Comparison of ENCODE assay signal across 8 cellular contexts in genomic region chr19:55353356-55353802, GRCh38. TPM values are rescaled to one million over a fixed set of nuclear protein-coding genes. Genes with fewer than 3 reads are reported as not detected.
A peak's percentile ranks its signal among the peaks of the same experiment; 100 is the strongest.
DNase-seq lines count a peak whose midpoint lies in the region; ATAC-seq and TF ChIP-seq lines count a peak whose summit lies in the region.
"Had no signal": no experiment of that assay in that cellular context is flagged by ENCODE, and none has a peak within 500 bp of the region (broad histone marks: within the 10 kb centered on the region; RNA-seq: fewer than 3 reads in every experiment).

No MANE protein-coding gene starts in this region.

- CTCF ChIA-PET in activated CD4-positive, alpha-beta memory T cell treated with anti-CD3 and anti-CD28 coated beads for 36 hours (lab: Charles Lee): no interaction called here

- H3K36me3 ChIP-seq in iPS DF 6.9 (ENCODE audit: control insufficient read depth, insufficient read depth, low read length) (no peaks in the 10 kb centered on the region), spleen (peaks cover 0 to 8% (median 0%) of the 10 kb centered on the region in 6 donors)

- no peak for TF ChIP-seq CTCF in HL-60 (IDR thresholded peaks at IDR 0.05; ENCODE audit: insufficient read depth, low read length)
- TF ChIP-seq CTCF in spleen (IDR thresholded peaks at IDR 0.05 in 8 of 11, conservative IDR thresholded peaks at IDR 0.05 in 3 of 11): no peak

- H3K27ac ChIP-seq in HL-60 (replicated peaks) (no peak overlapping the region), iPS DF 6.9 (ENCODE audit: low read length) (no peak overlapping the region), spleen (peak overlapping the region in 1 of 8 donors; percentile 23)

- peaks cover 7% of the 10 kb centered on the region for H3K4me1 ChIP-seq in iPS DF 6.9 (ENCODE audit: control insufficient read depth, insufficient read depth, low read length)
- peaks cover 9 to 29% (median 18%) of the 10 kb centered on the region in 6 donors for H3K4me1 ChIP-seq in spleen

- no peak overlapping the region for H3K27ac Mint-ChIP-seq in activated CD4-positive, alpha-beta memory T cell treated with anti-CD3 and anti-CD28 coated beads for 36 hours

- intact Hi-C loops in activated CD4-positive, alpha-beta memory T cell treated with anti-CD3 and anti-CD28 coated beads for 36 hours (cut with micrococcal nuclease): no loop called here
- intact Hi-C loops in spleen (cut with DNase I; ENCODE audit: low total_unique reads): no loop called here

- H3K4me1 Mint-ChIP-seq in activated CD4-positive, alpha-beta memory T cell treated with anti-CD3 and anti-CD28 coated beads for 36 hours (ENCODE audit: low read depth): peaks cover 13% of the 10 kb centered on the region

- WGBS in iPS DF 6.9 (ENCODE audit: insufficient coverage, insufficient read length): no CpG with 5 or more reads among the region's 24 CpGs
- 4 to 20% (median 6%) methylated on average over 10 to 24 of the region's 24 CpGs for WGBS in spleen, 5 donors

- H3K9me3 ChIP-seq in iPS DF 6.9 (ENCODE audit: control insufficient read depth, insufficient read depth, low read length): no peaks in the 10 kb centered on the region
- no peaks in the 10 kb centered on the region for H3K9me3 ChIP-seq in spleen

- no peaks in the 10 kb centered on the region for H3K9me3 Mint-ChIP-seq in activated CD4-positive, alpha-beta memory T cell treated with anti-CD3 and anti-CD28 coated beads for 36 hours

- POLR2A ChIA-PET in activated CD4-positive, alpha-beta memory T cell treated with anti-CD3 and anti-CD28 coated beads for 36 hours (lab: Charles Lee): interaction anchor here (1.1 kb wide), 1 partner anchor 14 kb away, joined by 3 read pairs; the partner anchor contains the start of gene KMT5C

- TF ChIP-seq POLR2A in spleen (IDR thresholded peaks at IDR 0.05): no peak

- DNase-seq in HL-60 (ENCODE audit: low read depth in 1 of 2, low spot score in 1 of 2) (no peak), iPS DF 6.9 (ENCODE audit: low read depth, low spot score) (no peak), spleen (no peak), RPMI8226 (no peak)
- no peak for DNase-seq in activated CD4-positive, alpha-beta memory T cell treated with anti-CD3 and anti-CD28 coated beads for 36 hours
- no peak for DNase-seq in activated CD4-positive, CD25-positive, alpha-beta regulatory T cell (lab: John Stamatoyannopoulos, UW)

- peak overlapping the region; percentile 70 for H3K4me3 Mint-ChIP-seq in activated CD4-positive, alpha-beta memory T cell treated with anti-CD3 and anti-CD28 coated beads for 36 hours

- H3K27me3 ChIP-seq in HL-60 (ENCODE audit: insufficient read depth, poor library complexity, severe bottlenecking) (peaks cover 23% of the 10 kb centered on the region), iPS DF 6.9 (ENCODE audit: control insufficient read depth, insufficient read depth, low read length) (peaks cover 7% of the 10 kb centered on the region; the same call in 1 of the 2 replicates), spleen (replicated peaks in 1 of 7) (peaks cover 0 to 83% (median 44%) of the 10 kb centered on the region in 7 donors)

- peaks cover 45% of the 10 kb centered on the region for H3K27me3 Mint-ChIP-seq in activated CD4-positive, alpha-beta memory T cell treated with anti-CD3 and anti-CD28 coated beads for 36 hours

- no peak for ATAC-seq in HG03097 (IDR thresholded peaks at IDR 0.05; ENCODE audit: low FRiP score, unreplicated experiment)

- H3K4me3 ChIP-seq in HL-60 (replicated peaks; ENCODE audit: insufficient read depth, low read length): peak overlapping the region; percentile 15
- peak overlapping the region; percentile 55; the same call in 1 of the 2 replicates for H3K4me3 ChIP-seq in iPS DF 6.9 (ENCODE audit: low read length)
- H3K4me3 ChIP-seq in spleen: peak overlapping the region; percentile 25 to 71 (median 44)

- no peaks in the 10 kb centered on the region for H3K36me3 Mint-ChIP-seq in activated CD4-positive, alpha-beta memory T cell treated with anti-CD3 and anti-CD28 coated beads for 36 hours

RNA-seq across cellular contexts. Expression of gene COX6B2, which starts 1.1 kb away (rescaled TPM):
- under 1 TPM; 0.15 to 0.81 TPM for total RNA-seq in activated CD4-positive, alpha-beta memory T cell treated with anti-CD3 and anti-CD28 coated beads for 36 hours
- 1 to 10 TPM in 1 of 7 donors, under 1 TPM in 4, not detected in 2; 0.30 to 1.6 (median 0.63) TPM for total RNA-seq in spleen
- polyA plus RNA-seq in spleen: under 1 TPM in 2 of 3 donors, not detected in 1; 0.06 to 0.08 TPM
- total RNA-seq: pulmonary artery endothelial cell had no signal

RNA-seq across cellular contexts. Expression of gene GARIN5B, which starts 9.7 kb away (rescaled TPM):
- total RNA-seq in activated CD4-positive, alpha-beta memory T cell treated with anti-CD3 and anti-CD28 coated beads for 36 hours: not detected
- not detected for total RNA-seq in spleen
- not detected for polyA plus RNA-seq in spleen
- total RNA-seq: pulmonary artery endothelial cell had no signal

RNA-seq across cellular contexts. Expression of gene KMT5C, which starts 13.7 kb away (rescaled TPM):
- total RNA-seq in activated CD4-positive, alpha-beta memory T cell treated with anti-CD3 and anti-CD28 coated beads for 36 hours: 10 to 100 TPM; 34.2 to 35.2 TPM
- total RNA-seq in spleen: 10 to 100 TPM; 10.5 to 18.1 (median 12.8) TPM
- 10 to 100 TPM in 1 of 3 donors, 1 to 10 TPM in 2; 5.7 to 12.2 (median 7.8) TPM for polyA plus RNA-seq in spleen

RNA-seq across cellular contexts. Expression of gene IL11, which starts 16.9 kb away (rescaled TPM):
- total RNA-seq in activated CD4-positive, alpha-beta memory T cell treated with anti-CD3 and anti-CD28 coated beads for 36 hours: under 1 TPM; 0.17 to 0.39 TPM
- total RNA-seq in spleen: under 1 TPM in 1 of 7 donors, not detected in 6; 0.23 TPM
- polyA plus RNA-seq in spleen: under 1 TPM in 2 of 3 donors, not detected in 1; 0.04 to 0.06 TPM

RNA-seq across cellular contexts. Expression of gene TMEM190, which starts 23.2 kb away (rescaled TPM):
- not detected for total RNA-seq in activated CD4-positive, alpha-beta memory T cell treated with anti-CD3 and anti-CD28 coated beads for 36 hours
- total RNA-seq in spleen: not detected
- under 1 TPM in 1 of 3 donors, not detected in 2; 0.20 TPM for polyA plus RNA-seq in spleen
- total RNA-seq: pulmonary artery endothelial cell had no signal
